10 cellular contexts compared by ENCODE assay signal in genomic region chr11:62472063-62472884, GRCh38. TPM values are rescaled to one million over a fixed set of nuclear protein-coding genes. Genes with fewer than 3 reads are reported as not detected.
DNase-seq lines count a peak whose midpoint lies in the region; ATAC-seq and TF ChIP-seq lines count a peak whose summit lies in the region.
"Had no signal": no experiment of that assay in that cellular context is flagged by ENCODE, and none has a peak within 500 bp of the region (broad histone marks: within the 10 kb centered on the region; RNA-seq: fewer than 3 reads in every experiment).

No MANE protein-coding gene starts in this region.

- intact Hi-C loops in Calu3 (cut with micrococcal nuclease; ENCODE audit: unreplicated experiment) = no loop called here
- intact Hi-C loops in prostate gland (cut with DNase I) = no loop called here

- H3K27me3 ChIP-seq in neural progenitor cell (no peaks in the 10 kb centered on the region), prostate gland (replicated peaks; ENCODE audit: insufficient read depth) (no peaks in the 10 kb centered on the region)

- BruUV-seq in Calu3 (replicated peaks; lab: Mats Ljungman, UMichigan) = no TSS peak

- H3K4me1 Mint-ChIP-seq in Calu3 (ENCODE audit: low read depth, unreplicated experiment) (peaks cover 13% of the 10 kb centered on the region), neural progenitor cell (peaks cover 11% of the 10 kb centered on the region)
- H3K4me1 Mint-ChIP-seq in effector memory CD8-positive, alpha-beta T cell (ENCODE audit: low read depth in 2 of 2) = peaks cover 0 to 8% of the 10 kb centered on the region in 2 donors

- no peaks in the 10 kb centered on the region for H4K20me1 ChIP-seq in neural progenitor cell (ENCODE audit: low read depth)

- no peaks in the 10 kb centered on the region for H3F3A ChIP-seq in neural progenitor cell (ENCODE audit: low read depth)

- peaks cover 9% of the 10 kb centered on the region for H3K36me3 Mint-ChIP-seq in Calu3 (ENCODE audit: insufficient read depth, unreplicated experiment)
- peaks cover 6% of the 10 kb centered on the region for H3K36me3 Mint-ChIP-seq in effector memory CD8-positive, alpha-beta T cell (ENCODE audit: insufficient read depth)
- no peaks in the 10 kb centered on the region for H3K36me3 Mint-ChIP-seq in neural progenitor cell

- no peaks in the 10 kb centered on the region for H3K79me2 ChIP-seq in neural progenitor cell (ENCODE audit: low read depth)

- H3K9me3 ChIP-seq in neural progenitor cell (ENCODE audit: low read depth) (no peaks in the 10 kb centered on the region), prostate gland (no peaks in the 10 kb centered on the region)

- H3K4me3 ChIP-seq in neural progenitor cell (no peak overlapping the region), prostate gland (no peak overlapping the region)

- H3K27me3 Mint-ChIP-seq in Calu3 (ENCODE audit: unreplicated experiment) = no peaks in the 10 kb centered on the region
- no peaks in the 10 kb centered on the region for H3K27me3 Mint-ChIP-seq in effector memory CD8-positive, alpha-beta T cell
- H3K27me3 Mint-ChIP-seq in neural progenitor cell (ENCODE audit: insufficient read depth, low read depth) = peaks cover 6% of the 10 kb centered on the region

- H3K9me3 Mint-ChIP-seq in Calu3 (ENCODE audit: low read depth, unreplicated experiment) (no peaks in the 10 kb centered on the region), neural progenitor cell (no peaks in the 10 kb centered on the region)
- H3K9me3 Mint-ChIP-seq in effector memory CD8-positive, alpha-beta T cell = no peaks in the 10 kb centered on the region

- 76% methylated on average over 9 of the region's 9 CpGs for WGBS in prostate gland

- TF ChIP-seq CTCF in Calu3 (IDR thresholded peaks at IDR 0.05; ENCODE audit: unreplicated experiment) (no peak), neural progenitor cell (IDR thresholded peaks at IDR 0.05) (no peak), prostate gland (IDR thresholded peaks at IDR 0.05) (no peak)

- H3K36me3 ChIP-seq in neural progenitor cell (no peaks in the 10 kb centered on the region), prostate gland (no peaks in the 10 kb centered on the region)

- H3K27ac ChIP-seq in neural progenitor cell (no peak overlapping the region), prostate gland (no peak overlapping the region)

- H3K9ac ChIP-seq in neural progenitor cell = no peak overlapping the region

- no peak overlapping the region for H2AFZ ChIP-seq in neural progenitor cell (replicated peaks)

- H3K27ac Mint-ChIP-seq in Calu3 (ENCODE audit: unreplicated experiment) = peak overlapping the region; percentile 7
- peak overlapping the region; percentile 44 to 55 for H3K27ac Mint-ChIP-seq in effector memory CD8-positive, alpha-beta T cell
- H3K27ac Mint-ChIP-seq in neural progenitor cell = peak overlapping the region; percentile 49

- DNase-seq in Calu3 = peak; percentile 16
- DNase-seq in MV-4-11 (lab: John Stamatoyannopoulos, UW) = peak; percentile 58
- DNase-seq in effector memory CD8-positive, alpha-beta T cell = no peak
- no peak for DNase-seq in neural progenitor cell (ENCODE audit: low spot score)
- DNase-seq in NCI-H2171 treated with DMSO at 0.1 percent for 48 hours (lab: John Stamatoyannopoulos, UW) = no peak
- no peak for DNase-seq in prostate gland (ENCODE audit: low spot score)
- DNase-seq in Ammon's horn (ENCODE audit: low spot score) = no peak
- no peak for DNase-seq in SHP77 treated with DMSO at 0.1 percent for 48 hours (lab: John Stamatoyannopoulos, UW)
- DNase-seq: GF-D8, SIG-M5 had no signal

- H3K4me1 ChIP-seq in neural progenitor cell (no peaks in the 10 kb centered on the region), prostate gland (replicated peaks) (no peaks in the 10 kb centered on the region)

- no peak for ATAC-seq in effector memory CD8-positive, alpha-beta T cell (replicated peaks)

- CTCF ChIA-PET in Calu3 (lab: Charles Lee) = no interaction called here

- H3K4me2 ChIP-seq in neural progenitor cell = no peak overlapping the region

- TF ChIP-seq POLR2A in prostate gland (IDR thresholded peaks at IDR 0.05) = no peak

- H3K4me3 Mint-ChIP-seq in Calu3 (ENCODE audit: low read depth, unreplicated experiment) (no peak overlapping the region), neural progenitor cell (no peak overlapping the region)
- no peak overlapping the region for H3K4me3 Mint-ChIP-seq in effector memory CD8-positive, alpha-beta T cell

RNA-seq across cellular contexts. Expression of gene SCGB1A1, which starts 53.4 kb away (rescaled TPM):
- total RNA-seq in Calu3 (2022) = not detected in 2 replicates
- not detected in 2 replicates for total RNA-seq in neural progenitor cell (ENCODE audit: low replicate concordance)
- total RNA-seq in prostate gland = 100 to 1,000 TPM in 1 of 2 donors, 1 to 10 TPM in 1; 6.8 to 203 TPM

Comparison
In these comparisons a context has a peak if more than half of its experiments do, and no peak if none do; other contexts are left out.
1. DNase-seq: peak in Calu3 (single experiment) and MV-4-11 (single experiment); none in effector memory CD8-positive, alpha-beta T cell (0 of 3), neural progenitor cell (single experiment), NCI-H2171 treated with DMSO at 0.1 percent for 48 hours (single experiment), prostate gland (single experiment), Ammon's horn (single experiment) and SHP77 treated with DMSO at 0.1 percent for 48 hours (single experiment).
2. Peak in every context shown above with its lines, with median percentiles within 50 percentile points of each other: H3K27ac Mint-ChIP-seq.